In the genomic region with DNA sequence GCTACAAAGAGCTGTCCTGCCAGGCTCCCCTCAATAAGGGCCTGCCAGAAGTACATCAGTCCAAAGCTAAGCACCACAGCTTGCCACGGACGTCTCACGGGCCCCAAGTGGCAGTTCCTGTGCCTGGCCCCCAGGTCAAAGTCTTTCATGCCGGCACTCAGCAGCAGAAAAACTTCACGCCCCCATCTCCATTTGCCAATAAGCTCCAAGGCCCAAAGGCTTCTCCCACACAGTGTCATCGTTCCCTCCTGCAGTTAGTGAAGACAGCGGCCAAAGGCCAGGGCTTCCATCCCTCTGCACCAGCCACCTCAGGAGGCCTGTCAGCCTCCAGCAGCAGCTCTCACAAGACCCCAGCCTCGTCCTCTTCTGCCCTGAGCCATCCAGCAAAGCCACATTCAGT, we compare ENCODE assay signal across 19 cellular contexts. TPM values are rescaled to one million over a fixed set of nuclear protein-coding genes. Genes with fewer than 3 reads are reported as not detected.
DNase-seq lines count a peak whose midpoint lies in the region; ATAC-seq, FAIRE-seq and TF ChIP-seq lines count a peak whose summit lies in the region.
"Had no signal": no experiment of that assay in that cellular context is flagged by ENCODE, and none has a peak within 500 bp of the region (broad histone marks: within the 10 kb centered on the region; RNA-seq: fewer than 3 reads in every experiment).

No MANE protein-coding gene starts in this region.

- H3K4me2 ChIP-seq in HCT116 (ENCODE audit: low read length) (no peak overlapping the region), HepG2 (ENCODE audit: low read depth, low read length) (no peak overlapping the region)
- H3K4me2 ChIP-seq: SK-N-SH had no signal

- H3K4me1 ChIP-seq in HCT116 (ENCODE audit: control insufficient read depth in 1 of 2, insufficient read depth in 2 of 2, low read length in 2 of 2) (0 out of 4 replicates have a peak, but pooled peaks cover 0 to 4% of the 10 kb centered on the region in 2 experiments), HepG2 (ENCODE audit: insufficient read depth, low read length) (peaks cover 11% of the 10 kb centered on the region; the same call in 1 of the 2 replicates), transverse colon (no peaks in the 10 kb centered on the region)

- TF ChIP-seq CTCF in CD14-positive monocyte (IDR thresholded peaks at IDR 0.05) = no peak
- TF ChIP-seq CTCF in HCT116 (IDR thresholded peaks at IDR 0.05 in 2 of 3, conservative IDR thresholded peaks at IDR 0.05 in 1 of 3; ENCODE audit: borderline replicate concordance in 1 of 3, insufficient read depth in 1 of 3, low read depth in 2 of 3, low read length in 2 of 3) = no peak
- no peak for TF ChIP-seq CTCF in HepG2 (CRISPR knock-in tag; IDR thresholded peaks at IDR 0.05)
- TF ChIP-seq CTCF in transverse colon (IDR thresholded peaks at IDR 0.05) = no peak
- TF ChIP-seq CTCF in activated CD8-positive, alpha-beta T cell treated with anti-CD3 and anti-CD28 coated beads for 36 hours (IDR thresholded peaks at IDR 0.05) = no peak
- TF ChIP-seq CTCF in GM10248 (IDR thresholded peaks at IDR 0.05; ENCODE audit: control extremely low read depth, extremely low read depth, low read depth, missing control alignments) = no peak

- TF ChIP-seq RAD21 in HCT116 (IDR thresholded peaks at IDR 0.05; ENCODE audit: low read depth) (no peak), HepG2 (CRISPR knock-in tag; IDR thresholded peaks at IDR 0.05) (no peak)

- TF ChIP-seq EP300 in HepG2 (IDR thresholded peaks at IDR 0.05; ENCODE audit: low read depth in 2 of 2, low read length in 2 of 2) (no peak), HepG2 (CRISPR knock-in tag; IDR thresholded peaks at IDR 0.05; ENCODE audit: borderline replicate concordance) (no peak), transverse colon (IDR thresholded peaks at IDR 0.05; ENCODE audit: low read depth) (no peak)

- no peaks in the 10 kb centered on the region for H3K27me3 Mint-ChIP-seq in CD14-positive monocyte (ENCODE audit: low read depth in 3 of 3)
- H3K27me3 Mint-ChIP-seq in activated CD8-positive, alpha-beta T cell treated with anti-CD3 and anti-CD28 coated beads for 36 hours = no peaks in the 10 kb centered on the region
- H3K27me3 Mint-ChIP-seq: CD4-positive, alpha-beta T cell had no signal

- no peaks in the 10 kb centered on the region for H3K9me2 ChIP-seq in HCT116 (ENCODE audit: insufficient read depth)
- H3K9me2 ChIP-seq: SK-N-SH had no signal

- H3K9me3 ChIP-seq in HCT116 (ENCODE audit: control insufficient read depth in 1 of 2, insufficient read depth in 1 of 2, low read depth in 1 of 2, low read length in 2 of 2) (no peaks in the 10 kb centered on the region), HepG2 (ENCODE audit: low read length) (no peaks in the 10 kb centered on the region), transverse colon (no peaks in the 10 kb centered on the region)
- H3K9me3 ChIP-seq: SK-N-SH had no signal

- H3K9ac ChIP-seq in HCT116 (ENCODE audit: low read length) (no peak overlapping the region), HepG2 (ENCODE audit: insufficient read depth, low read depth, low read length) (no peak overlapping the region)
- H3K9ac ChIP-seq: SK-N-SH had no signal

- no peak for ATAC-seq in HCT116
- ATAC-seq in HepG2 = peak; percentile 31
- ATAC-seq in activated CD8-positive, alpha-beta T cell treated with anti-CD3 and anti-CD28 coated beads for 36 hours = no peak
- ATAC-seq: Right ventricle myocardium inferior had no signal

- CTCF ChIA-PET in HCT116 (lab: Charles Lee) (no interaction called here), HepG2 (lab: Yijun Ruan, JAX; ENCODE audit: low intra/inter-chr PET ratio, low total read pairs) (no interaction called here), GM10248 (lab: Yijun Ruan, JAX) (interaction anchor here (1.4 to 2.5 kb wide), 2 partner anchors 9 to 13 kb away, joined by 4 to 11 read pairs; no protein-coding TSS in a partner anchor)
- CTCF ChIA-PET in activated CD8-positive, alpha-beta T cell treated with anti-CD3 and anti-CD28 coated beads for 36 hours (lab: Charles Lee) = no interaction called here

- H3K9me3 Mint-ChIP-seq in CD14-positive monocyte = no peaks in the 10 kb centered on the region
- no peaks in the 10 kb centered on the region for H3K9me3 Mint-ChIP-seq in activated CD8-positive, alpha-beta T cell treated with anti-CD3 and anti-CD28 coated beads for 36 hours
- H3K9me3 Mint-ChIP-seq: CD4-positive, alpha-beta T cell had no signal

- peak overlapping the region in 4 of 7 donors; percentile 7 to 33 (median 24) for H3K27ac Mint-ChIP-seq in CD14-positive monocyte
- H3K27ac Mint-ChIP-seq in activated CD8-positive, alpha-beta T cell treated with anti-CD3 and anti-CD28 coated beads for 36 hours = no peak overlapping the region
- H3K27ac Mint-ChIP-seq: CD4-positive, alpha-beta T cell had no signal

- H2AFZ ChIP-seq in HCT116 (ENCODE audit: low read depth, low read length, poor library complexity, severe bottlenecking) (no peak overlapping the region), HepG2 (ENCODE audit: low read length) (no peak overlapping the region)

- no peaks in the 10 kb centered on the region for H3K4me1 Mint-ChIP-seq in CD14-positive monocyte
- H3K4me1 Mint-ChIP-seq in activated CD8-positive, alpha-beta T cell treated with anti-CD3 and anti-CD28 coated beads for 36 hours (ENCODE audit: low read depth) = no peaks in the 10 kb centered on the region

- H3K36me3 ChIP-seq in HCT116 (ENCODE audit: control insufficient read depth in 1 of 2, insufficient read depth in 2 of 2, low read length in 2 of 2) = peaks cover 53 to 58% of the 10 kb centered on the region in 2 experiments
- peaks cover 57 to 87% of the 10 kb centered on the region in 2 experiments for H3K36me3 ChIP-seq in HepG2 (replicated peaks in 1 of 2; ENCODE audit: control insufficient read depth in 1 of 2, insufficient read depth in 2 of 2, low read length in 2 of 2)
- peaks cover 0 to 75% (median 40%) of the 10 kb centered on the region in 4 donors for H3K36me3 ChIP-seq in transverse colon

- H4K20me1 ChIP-seq in HCT116 (ENCODE audit: insufficient read depth) = no peaks in the 10 kb centered on the region
- H4K20me1 ChIP-seq in HepG2 (ENCODE audit: insufficient read depth, low read length) = no peaks in the 10 kb centered on the region

- POLR2A ChIA-PET in HCT116 (lab: Charles Lee) (no interaction called here), HepG2 (lab: Yijun Ruan, JAX) (no interaction called here), GM10248 (lab: Yijun Ruan, JAX) (no interaction called here)
- POLR2A ChIA-PET in activated CD8-positive, alpha-beta T cell treated with anti-CD3 and anti-CD28 coated beads for 36 hours (lab: Charles Lee) = no interaction called here

- WGBS in HepG2 (ENCODE audit: low lambda C conversion rate) = 68% methylated on average over 6 of the region's 8 CpGs
- 80 to 86% methylated on average over 1 to 8 of the region's 8 CpGs for WGBS in transverse colon (ENCODE audit: low coverage in 1 of 2), 2 donors

- H3K4me3 Mint-ChIP-seq in CD14-positive monocyte = no peak overlapping the region
- H3K4me3 Mint-ChIP-seq in activated CD8-positive, alpha-beta T cell treated with anti-CD3 and anti-CD28 coated beads for 36 hours = no peak overlapping the region
- H3K4me3 Mint-ChIP-seq: CD4-positive, alpha-beta T cell had no signal

- BruUV-seq in HCT116 (replicated peaks; lab: Mats Ljungman, UMichigan) = TSS peak; percentile 30
- TSS peak; percentile 26 for BruUV-seq in HepG2 (replicated peaks; lab: Mats Ljungman, UMichigan)

- no peak for FAIRE-seq in HepG2 (lab: Jason Lieb, UNC)
- FAIRE-seq: GM12892, GM19239, H1 had no signal

- H3K27ac ChIP-seq in HCT116 (ENCODE audit: low read depth, low read length) (no peak overlapping the region), angular gyrus (ENCODE audit: low read depth, low read length) (peak overlapping the region; percentile 45), HepG2 (ENCODE audit: extremely low read length, insufficient read depth, low read length) (no peak overlapping the region), transverse colon (no peak overlapping the region)

- peaks cover 4% of the 10 kb centered on the region; the same call in 1 of the 2 replicates for H3K79me2 ChIP-seq in HCT116 (ENCODE audit: insufficient read depth, low read length)
- H3K79me2 ChIP-seq in HepG2 (ENCODE audit: insufficient read depth, low read length) = no peaks in the 10 kb centered on the region

- no peaks in the 10 kb centered on the region for H3K27me3 ChIP-seq in HCT116 (ENCODE audit: insufficient read depth, low read length)
- H3K27me3 ChIP-seq in HepG2 (ENCODE audit: control insufficient read depth in 1 of 2, insufficient read depth in 2 of 2, low read length in 2 of 2) = no peaks in the 10 kb centered on the region
- H3K27me3 ChIP-seq in transverse colon = no peaks in the 10 kb centered on the region

- H3K4me3 ChIP-seq in HCT116 (replicated peaks in 1 of 2; ENCODE audit: low read depth in 1 of 2, low read length in 2 of 2) = no peak overlapping the region
- H3K4me3 ChIP-seq in HepG2 (replicated peaks in 1 of 3; ENCODE audit: insufficient read depth in 1 of 3, low read depth in 2 of 3, low read length in 3 of 3) = no peak overlapping the region
- H3K4me3 ChIP-seq in transverse colon = no peak overlapping the region

- no peak for TF ChIP-seq POLR2A in HCT116 (IDR thresholded peaks at IDR 0.05; ENCODE audit: borderline replicate concordance, extremely low read depth, insufficient read depth, insufficient read length)
- TF ChIP-seq POLR2A in HepG2 (IDR thresholded peaks at IDR 0.05; ENCODE audit: insufficient read depth in 1 of 2, low read depth in 2 of 2, low read length in 2 of 2) = no peak
- no peak for TF ChIP-seq POLR2A in transverse colon (IDR thresholded peaks at IDR 0.05)

- RAD21 ChIA-PET in HCT116 (lab: Charles Lee; ENCODE audit: low non-redundant PET in 1 of 2, low total read pairs in 2 of 2, uncharacterized antibody in 2 of 2, unreplicated experiment in 2 of 2) = no interaction called here

- in situ Hi-C loops in HepG2 (cut with HindIII; ENCODE audit: extremely low pct_ligation_motif_present, low pct_unique_long_range_greater_than_20kb) = no loop called here
- in situ Hi-C loops in transverse colon (cut with MboI; ENCODE audit: low pct_ligation_motif_present in 1 of 4, low pct_unique_long_range_greater_than_20kb in 1 of 4, low sequenced_read_pairs in 3 of 4) = no loop called here

- peaks cover 82 to 97% of the 10 kb centered on the region in 2 donors for H3K36me3 Mint-ChIP-seq in CD14-positive monocyte
- H3K36me3 Mint-ChIP-seq in activated CD8-positive, alpha-beta T cell treated with anti-CD3 and anti-CD28 coated beads for 36 hours (ENCODE audit: low read depth) = peaks cover 27% of the 10 kb centered on the region

- intact Hi-C loops in CD14-positive monocyte (cut with micrococcal nuclease) (no loop called here), HCT116 (cut with micrococcal nuclease) (no loop called here), HepG2 (cut with micrococcal nuclease; ENCODE audit: unreplicated experiment) (no loop called here), transverse colon (cut with DNase I; ENCODE audit: low total_unique reads) (no loop called here)
- intact Hi-C loops in activated CD8-positive, alpha-beta T cell treated with anti-CD3 and anti-CD28 coated beads for 36 hours (cut with micrococcal nuclease) = no loop called here

- no peak for DNase-seq in CD14-positive monocyte (ENCODE audit: low spot score)
- no peak for DNase-seq in HCT116 (ENCODE audit: low read depth, low spot score)
- DNase-seq in HepG2 (ENCODE audit: low spot score) = no peak
- no peak for DNase-seq in transverse colon
- no peak for DNase-seq in HUDEP-2 (lab: John Stamatoyannopoulos, UW; ENCODE audit: unreplicated experiment in 76 of 76)
- no peak for DNase-seq in activated CD8-positive, alpha-beta T cell treated with anti-CD3 and anti-CD28 coated beads for 36 hours
- no peak for DNase-seq in GM10248 (ENCODE audit: extremely low spot score)
- DNase-seq: AML-193; CD4-positive, alpha-beta T cell; DMS79; NCI-H1092; NCI-H2227 treated with DMSO at 0.1 percent for 48 hours; NCI-H524 treated with DMSO at 0.1 percent for 48 hours; SK-N-SH had no signal

RNA-seq across cellular contexts. Expression of gene UBN1, which starts 27.4 kb away (rescaled TPM):
- polyA plus RNA-seq in CD14-positive monocyte (1 to 10 TPM; 5.3 to 7.3 TPM), HepG2 (2011; rRNA removed) (10.6 TPM in 2 replicates)
- total RNA-seq in HCT116 (2021; ENCODE audit: unreplicated experiment) (31.9 TPM), HepG2 (2016; rRNA removed; fragmentation: Illumina TruSeq; extraction: Trizol) (19.4 and 23.5 TPM in 2 replicates), transverse colon (10 to 100 TPM; 33.6 to 60.2 (median 53.0) TPM)
- 20.4 and 23.4 TPM in 2 replicates for polyA plus RNA-seq in HCT116 (2012)
- 3.2 and 3.4 TPM in 2 replicates for total RNA-seq in HepG2 (2016; cell fraction: cytosol; rRNA removed; fragmentation: Illumina TruSeq; extraction: Trizol; ENCODE audit: low read depth)
- total RNA-seq in HepG2 (2016; cell fraction: insoluble cytoplasmic fraction; rRNA removed; fragmentation: Illumina TruSeq; extraction: Trizol) = 16.5 and 23.4 TPM in 2 replicates
- 7.7 and 8.3 TPM in 2 replicates for total RNA-seq in HepG2 (2016; cell fraction: membrane; rRNA removed; fragmentation: Illumina TruSeq; extraction: Trizol)
- total RNA-seq in HepG2 (2016; cell fraction: nucleus; rRNA removed; fragmentation: Illumina TruSeq; extraction: Trizol) = 21.8 and 22.1 TPM in 2 replicates
- 6.2 and 7.7 TPM in 2 replicates for polyA plus RNA-seq in HepG2 (2011; cell fraction: cytosol; rRNA removed)
- 31.3 and 37.9 TPM in 2 replicates for polyA plus RNA-seq in HepG2 (2011; cell fraction: nucleus; rRNA removed)
- polyA plus RNA-seq in HepG2 (2012) = 12.1 and 15.1 TPM in 2 replicates
- 0.95 and 1.1 TPM in 2 replicates for polyA plus RNA-seq in HepG2 (2016; cell fraction: cytosol; fragmentation: Illumina TruSeq; extraction: Trizol; ENCODE audit: low read depth)
- 13.1 and 16.1 TPM in 2 replicates for polyA plus RNA-seq in HepG2 (2016; cell fraction: insoluble cytoplasmic fraction; fragmentation: Illumina TruSeq; extraction: Trizol; ENCODE audit: low read depth)
- polyA plus RNA-seq in HepG2 (2016; cell fraction: membrane; fragmentation: Illumina TruSeq; extraction: Trizol; ENCODE audit: low read depth) = 2.9 and 3.3 TPM in 2 replicates
- polyA plus RNA-seq in HepG2 (2016; cell fraction: nucleus; fragmentation: Illumina TruSeq; extraction: Trizol; ENCODE audit: insufficient read depth, low read depth) = 28.3 and 29.1 TPM in 2 replicates
- 31.7 and 41.5 TPM in 2 replicates for polyA minus RNA-seq in HepG2 (2011; rRNA and poly(A)+ RNA removed; ENCODE audit: low replicate concordance)
- polyA minus RNA-seq in HepG2 (2011; cell fraction: cytosol; rRNA and poly(A)+ RNA removed) = 9.0 and 10.1 TPM in 2 replicates
- 20.9 and 24.1 TPM in 2 replicates for polyA minus RNA-seq in HepG2 (2011; cell fraction: nucleus; rRNA and poly(A)+ RNA removed)
- total RNA-seq in activated CD8-positive, alpha-beta T cell treated with anti-CD3 and anti-CD28 coated beads for 36 hours = 10 to 100 TPM; 25.4 to 25.6 TPM

RNA-seq across cellular contexts. Expression of gene GLYR1, which starts 27.6 kb away (rescaled TPM):
- 10 to 100 TPM; 34.2 to 41.9 TPM for polyA plus RNA-seq in CD14-positive monocyte
- total RNA-seq in HCT116 (2021; ENCODE audit: unreplicated experiment) = 50.0 TPM
- polyA plus RNA-seq in HCT116 (2012) = 21.0 and 21.6 TPM in 2 replicates
- total RNA-seq in HepG2 (2016; rRNA removed; fragmentation: Illumina TruSeq; extraction: Trizol) = 48.7 and 65.0 TPM in 2 replicates
- total RNA-seq in HepG2 (2016; cell fraction: cytosol; rRNA removed; fragmentation: Illumina TruSeq; extraction: Trizol; ENCODE audit: low read depth) = 15.9 and 19.4 TPM in 2 replicates
- total RNA-seq in HepG2 (2016; cell fraction: insoluble cytoplasmic fraction; rRNA removed; fragmentation: Illumina TruSeq; extraction: Trizol) = 45.2 and 62.7 TPM in 2 replicates
- 15.9 and 18.0 TPM in 2 replicates for total RNA-seq in HepG2 (2016; cell fraction: membrane; rRNA removed; fragmentation: Illumina TruSeq; extraction: Trizol)
- total RNA-seq in HepG2 (2016; cell fraction: nucleus; rRNA removed; fragmentation: Illumina TruSeq; extraction: Trizol) = 42.0 and 52.4 TPM in 2 replicates
- polyA plus RNA-seq in HepG2 (2011; rRNA removed) = 28.3 and 35.0 TPM in 2 replicates
- polyA plus RNA-seq in HepG2 (2011; cell fraction: cytosol; rRNA removed) = 19.7 and 20.6 TPM in 2 replicates
- polyA plus RNA-seq in HepG2 (2011; cell fraction: nucleus; rRNA removed) = 37.8 and 42.0 TPM in 2 replicates
- 24.7 and 35.3 TPM in 2 replicates for polyA plus RNA-seq in HepG2 (2012)
- 5.7 and 7.1 TPM in 2 replicates for polyA plus RNA-seq in HepG2 (2016; cell fraction: cytosol; fragmentation: Illumina TruSeq; extraction: Trizol; ENCODE audit: low read depth)
- 52.7 and 61.5 TPM in 2 replicates for polyA plus RNA-seq in HepG2 (2016; cell fraction: insoluble cytoplasmic fraction; fragmentation: Illumina TruSeq; extraction: Trizol; ENCODE audit: low read depth)
- 9.9 and 13.3 TPM in 2 replicates for polyA plus RNA-seq in HepG2 (2016; cell fraction: membrane; fragmentation: Illumina TruSeq; extraction: Trizol; ENCODE audit: low read depth)
- 79.5 and 95.5 TPM in 2 replicates for polyA plus RNA-seq in HepG2 (2016; cell fraction: nucleus; fragmentation: Illumina TruSeq; extraction: Trizol; ENCODE audit: insufficient read depth, low read depth)
- polyA minus RNA-seq in HepG2 (2011; rRNA and poly(A)+ RNA removed; ENCODE audit: low replicate concordance) = 31.8 and 71.0 TPM in 2 replicates
- 7.9 and 8.7 TPM in 2 replicates for polyA minus RNA-seq in HepG2 (2011; cell fraction: cytosol; rRNA and poly(A)+ RNA removed)
- polyA minus RNA-seq in HepG2 (2011; cell fraction: nucleus; rRNA and poly(A)+ RNA removed) = 30.6 and 30.8 TPM in 2 replicates
- total RNA-seq in transverse colon = 10 to 100 TPM; 50.2 to 88.4 (median 74.0) TPM
- 10 to 100 TPM; 63.7 to 64.8 TPM for total RNA-seq in activated CD8-positive, alpha-beta T cell treated with anti-CD3 and anti-CD28 coated beads for 36 hours
